Comparison of ENCODE assay signal across 21 cellular contexts in the genomic region with DNA sequence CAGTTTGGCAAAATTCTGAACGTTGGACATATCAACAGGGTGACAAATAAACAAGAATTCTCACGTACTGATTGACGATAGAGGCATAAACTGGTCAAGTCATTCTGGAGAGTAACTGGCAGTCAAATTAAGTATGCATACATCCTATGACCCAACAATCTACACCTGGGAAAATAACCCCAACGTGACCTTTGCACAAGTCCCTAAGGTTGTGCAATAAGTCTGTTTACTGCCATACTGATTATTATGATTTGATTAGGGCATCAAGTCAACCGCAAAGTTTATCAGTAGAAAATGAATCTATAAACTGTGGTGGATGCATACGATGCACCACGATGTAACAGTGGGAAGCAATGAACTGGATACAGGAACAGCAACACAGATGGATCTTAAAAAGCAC. TPM values are rescaled to one million over a fixed set of nuclear protein-coding genes. Genes with fewer than 3 reads are reported as not detected.
DNase-seq lines count a peak whose midpoint lies in the region; ATAC-seq, FAIRE-seq and TF ChIP-seq lines count a peak whose summit lies in the region.
"Had no signal": no experiment of that assay in that cellular context is flagged by ENCODE, and none has a peak within 500 bp of the region (broad histone marks: within the 10 kb centered on the region; RNA-seq: fewer than 3 reads in every experiment).

No MANE protein-coding gene starts in this region.

- H3K56ac ChIP-seq in IMR-90 (ENCODE audit: extremely low read depth, insufficient read depth, low read length): no peak overlapping the region

- H3K9me1 ChIP-seq in IMR-90 (ENCODE audit: insufficient read depth, low read length) (no peaks in the 10 kb centered on the region), endothelial cell of umbilical vein (replicated peaks; ENCODE audit: control insufficient read depth, extremely low read depth, insufficient read depth, low read length) (no peaks in the 10 kb centered on the region)

- H3K9ac ChIP-seq in IMR-90 (ENCODE audit: low read depth, low read length) (no peak overlapping the region), endothelial cell of umbilical vein (replicated peaks; ENCODE audit: extremely low read depth, insufficient read depth, low read length) (no peak overlapping the region), liver (ENCODE audit: low read depth in 1 of 2, low read length in 2 of 2) (no peak overlapping the region)
- H3K9ac ChIP-seq: BLaER1 had no signal

- H3K18ac ChIP-seq in IMR-90 (ENCODE audit: low read depth, low read length): no peak overlapping the region

- no peak overlapping the region for H4K8ac ChIP-seq in IMR-90 (ENCODE audit: low read depth in 2 of 2, low read length in 2 of 2)

- in situ Hi-C loops in IMR-90 (cut with MboI; ENCODE audit: low sequenced_read_pairs): no loop called here

- TF ChIP-seq RAD21 in IMR-90 (IDR thresholded peaks at IDR 0.05; ENCODE audit: low read length): no peak
- TF ChIP-seq RAD21 in liver (IDR thresholded peaks at IDR 0.05): no peak

- intact Hi-C loops in IMR-90 (cut with micrococcal nuclease) (loop anchor here (1.0 kb wide), 1 partner anchor 9 kb away; no protein-coding TSS in a partner anchor), endothelial cell of umbilical vein (cut with micrococcal nuclease) (no loop called here)

- no peak overlapping the region for H2AK9ac ChIP-seq in IMR-90 (replicated peaks; ENCODE audit: low read depth, low read length, poor library complexity)

- H3K4me1 ChIP-seq in IMR-90 (ENCODE audit: control insufficient read depth, insufficient read depth, low read length) (peaks cover 2% of the 10 kb centered on the region; the same call in 1 of the 2 replicates), endothelial cell of umbilical vein (ENCODE audit: control insufficient read depth, extremely low read depth, insufficient read depth, low read length) (peaks cover 20% of the 10 kb centered on the region), liver (ENCODE audit: control insufficient read depth in 4 of 4, insufficient read depth in 4 of 4, low read length in 3 of 4) (peaks cover 0 to 12% (median 6%) of the 10 kb centered on the region in 4 donors), small intestine (ENCODE audit: control insufficient read depth in 2 of 2, insufficient read depth in 1 of 2, low read depth in 1 of 2, low read length in 1 of 2) (no peaks in the 10 kb centered on the region)
- H3K4me1 ChIP-seq: BLaER1 had no signal

- H2BK15ac ChIP-seq in IMR-90 (ENCODE audit: low read depth, low read length): no peak overlapping the region

- H3K4me3 ChIP-seq in IMR-90 (ENCODE audit: insufficient read depth, low read depth, low read length) (no peak overlapping the region), endothelial cell of umbilical vein (replicated peaks in 1 of 3; ENCODE audit: insufficient read depth in 1 of 3, low read depth in 1 of 3, low read length in 3 of 3) (peak overlapping the region in 1 of 3 experiments; percentile 21), liver (ENCODE audit: low read depth in 1 of 3, low read length in 3 of 3) (no peak overlapping the region), small intestine (ENCODE audit: low read depth in 1 of 2, low read length in 2 of 2) (no peak overlapping the region)
- H3K4me3 ChIP-seq: BLaER1, GM12878, MG63 had no signal

- H3K79me2 ChIP-seq in endothelial cell of umbilical vein (ENCODE audit: control insufficient read depth, insufficient read depth, low read length): no peaks in the 10 kb centered on the region

- H3K4me2 ChIP-seq in IMR-90 (ENCODE audit: low read depth, low read length): no peak overlapping the region
- H3K4me2 ChIP-seq in endothelial cell of umbilical vein (ENCODE audit: insufficient read depth, low read length): peak overlapping the region; percentile 71
- H3K4me2 ChIP-seq: BLaER1 had no signal

- no peaks in the 10 kb centered on the region for H3K79me1 ChIP-seq in IMR-90 (ENCODE audit: low read depth in 1 of 2, low read length in 2 of 2)

- no peak overlapping the region; the same call in 1 of the 2 replicates for H3K14ac ChIP-seq in IMR-90 (replicated peaks; ENCODE audit: low read depth, low read length)

- H3K4ac ChIP-seq in IMR-90 (ENCODE audit: low read depth, low read length): no peak overlapping the region

- dilution Hi-C loops in IMR-90 (cut with HindIII; ENCODE audit: low sequenced_read_pairs, unreplicated experiment) (no loop called here), endothelial cell of umbilical vein (cut with MboI; ENCODE audit: extremely low pct_ligation_motif_present, low sequenced_read_pairs) (no loop called here)

- ATAC-seq in IMR-90 (ENCODE audit: low read depth): no peak
- no peak for ATAC-seq in GM19463 (IDR thresholded peaks at IDR 0.05; ENCODE audit: unreplicated experiment)
- ATAC-seq: GM12878 had no signal

- CTCF ChIA-PET in IMR-90 (lab: Yijun Ruan, JAX) (no interaction called here), endothelial cell of umbilical vein (lab: Charles Lee) (interaction anchor here (1.1 to 3.1 kb wide), 2 partner anchors 21 to 97 kb away, joined by 3 to 20 read pairs; no protein-coding TSS in a partner anchor)

- POLR2A ChIA-PET in IMR-90 (lab: Charles Lee; ENCODE audit: unreplicated experiment): interaction anchor here (0.5 kb wide), 1 partner anchor 36 kb away, joined by 3 read pairs; no protein-coding TSS in a partner anchor
- POLR2A ChIA-PET in endothelial cell of umbilical vein (lab: Charles Lee): no interaction called here

- H2BK20ac ChIP-seq in IMR-90 (ENCODE audit: low read depth, low read length): no peak overlapping the region

- H4K20me1 ChIP-seq in IMR-90 (ENCODE audit: insufficient read depth, low read length): no peaks in the 10 kb centered on the region
- H4K20me1 ChIP-seq in endothelial cell of umbilical vein (replicated peaks; ENCODE audit: control insufficient read depth, extremely low read depth, insufficient read depth, low read length): no peaks in the 10 kb centered on the region
- H4K20me1 ChIP-seq: BLaER1 had no signal

- WGBS in IMR-90 (ENCODE audit: extremely low coverage in 2 of 2, insufficient read length in 1 of 2), 2 experiments: 40% methylated on average over 1 of the region's 7 CpGs; no CpG with 5 or more reads in 1 of the 2 experiments
- WGBS in liver: 52% methylated on average over 7 of the region's 7 CpGs
- WGBS in small intestine, 3 donors: 8 to 51% (median 33%) methylated on average over 7 of the region's 7 CpGs

- no peak overlapping the region for H2AK5ac ChIP-seq in IMR-90 (ENCODE audit: low read depth, low read length)

- no peak overlapping the region for H4K5ac ChIP-seq in IMR-90 (ENCODE audit: low read depth, low read length)

- no peak overlapping the region for H3K27ac ChIP-seq in IMR-90 (ENCODE audit: insufficient read depth, low read length)
- peak overlapping the region; percentile 58 for H3K27ac ChIP-seq in endothelial cell of umbilical vein (ENCODE audit: insufficient read depth, low read depth, low read length)
- H3K27ac ChIP-seq in liver (ENCODE audit: low read depth in 1 of 2, low read length in 2 of 2): no peak overlapping the region
- no peak overlapping the region for H3K27ac ChIP-seq in small intestine (ENCODE audit: low read depth in 1 of 2, low read length in 1 of 2)
- H3K27ac ChIP-seq: BLaER1 had no signal

- FAIRE-seq in endothelial cell of umbilical vein (lab: Jason Lieb, UNC) (no peak), small intestine (lab: Jason Lieb, UNC) (no peak)
- FAIRE-seq: GM12878, H1 had no signal

- no peak overlapping the region for H2AFZ ChIP-seq in IMR-90 (replicated peaks; ENCODE audit: low read length, poor library complexity)
- no peak overlapping the region for H2AFZ ChIP-seq in endothelial cell of umbilical vein (ENCODE audit: low read depth, low read length)

- no peak overlapping the region for H3K23ac ChIP-seq in IMR-90 (ENCODE audit: low read depth, low read length)

- H3K9me3 ChIP-seq in IMR-90 (ENCODE audit: control insufficient read depth, insufficient read depth, low read length) (no peaks in the 10 kb centered on the region), endothelial cell of umbilical vein (replicated peaks; ENCODE audit: control insufficient read depth, insufficient read depth, low read length) (no peaks in the 10 kb centered on the region), liver (ENCODE audit: control insufficient read depth in 4 of 4, low read length in 3 of 4) (no peaks in the 10 kb centered on the region), small intestine (ENCODE audit: control insufficient read depth, low read depth) (no peaks in the 10 kb centered on the region)
- H3K9me3 ChIP-seq: BLaER1, MG63 had no signal

- H3K27me3 ChIP-seq in IMR-90 (ENCODE audit: control insufficient read depth, insufficient read depth, low read length) (no peaks in the 10 kb centered on the region), endothelial cell of umbilical vein (ENCODE audit: control insufficient read depth in 2 of 2, insufficient read depth in 2 of 2, low read length in 2 of 2) (no peaks in the 10 kb centered on the region), liver (ENCODE audit: control insufficient read depth in 4 of 4, insufficient read depth in 4 of 4, low read length in 3 of 4) (no peaks in the 10 kb centered on the region), small intestine (ENCODE audit: control insufficient read depth in 2 of 2, insufficient read depth in 2 of 2, low read length in 2 of 2) (no peaks in the 10 kb centered on the region)
- H3K27me3 ChIP-seq: BLaER1, MG63 had no signal

- no peak overlapping the region for H2BK5ac ChIP-seq in IMR-90 (ENCODE audit: low read depth, low read length, poor library complexity, severe bottlenecking)

- DNase-seq in IMR-90 (peak; percentile 37), endothelial cell of umbilical vein (ENCODE audit: low read depth, low spot score) (no peak), small intestine (peak; percentile 90), GDM1 (lab: John Stamatoyannopoulos, UW) (no peak)
- DNase-seq in activated T-cell treated with anti-CD3 and anti-CD28 coated beads, Interleukin-2, amount 50 U/mL, for 48 hours: no peak
- DNase-seq: CD4-positive, alpha-beta T cell; COR-L47; DMS 273 treated with DMSO at 0.1 percent for 48 hours; DMS79 treated with DMSO at 0.1 percent for 48 hours; Kasumi-1; NCI-H2081 treated with DMSO at 0.1 percent for 48 hours; NCI-H2171 treated with DMSO at 0.1 percent for 48 hours; NCI-H446 treated with DMSO at 0.1 percent for 48 hours; OCI-M1; SHP77 had no signal

- H3K36me3 ChIP-seq in IMR-90 (ENCODE audit: control insufficient read depth, insufficient read depth, low read length) (no peaks in the 10 kb centered on the region), endothelial cell of umbilical vein (ENCODE audit: control insufficient read depth in 2 of 2, extremely low read depth in 1 of 2, insufficient read depth in 2 of 2, low read length in 2 of 2) (no peaks in the 10 kb centered on the region), liver (ENCODE audit: control insufficient read depth in 4 of 4, insufficient read depth in 3 of 4, low read depth in 1 of 4, low read length in 3 of 4) (peaks cover 0 to 10% (median 9%) of the 10 kb centered on the region in 4 donors), small intestine (ENCODE audit: control insufficient read depth in 2 of 2, insufficient read depth in 2 of 2, low read length in 2 of 2) (no peaks in the 10 kb centered on the region)
- H3K36me3 ChIP-seq: BLaER1, MG63 had no signal

- H4K91ac ChIP-seq in IMR-90 (ENCODE audit: insufficient read depth, low read depth, low read length): no peak overlapping the region

- no peak for TF ChIP-seq POLR2A in IMR-90 (IDR thresholded peaks at IDR 0.05; ENCODE audit: low read depth, low read length)
- TF ChIP-seq POLR2A in endothelial cell of umbilical vein (IDR thresholded peaks at IDR 0.05; ENCODE audit: low read depth, low read length): no peak

- H2BK120ac ChIP-seq in IMR-90 (ENCODE audit: low read depth, low read length): no peak overlapping the region

- BruUV-seq in IMR-90 (replicated peaks; lab: Mats Ljungman, UMichigan) (no TSS peak), endothelial cell of umbilical vein (replicated peaks; lab: Mats Ljungman, UMichigan) (no TSS peak)

- no peak for TF ChIP-seq CTCF in IMR-90 (conservative IDR thresholded peaks at IDR 0.05; ENCODE audit: low read depth, low read length)
- TF ChIP-seq CTCF in endothelial cell of umbilical vein (IDR thresholded peaks at IDR 0.05; ENCODE audit: extremely low read depth in 1 of 2, insufficient read depth in 1 of 2, low read depth in 1 of 2, low read length in 2 of 2): no peak
- no peak for TF ChIP-seq CTCF in liver (IDR thresholded peaks at IDR 0.05; ENCODE audit: low read depth, low read length, missing input control)

RNA-seq across cellular contexts. Expression of a gene that starts 40.8 kb away (rescaled TPM):
- total RNA-seq in IMR-90 (2012; rRNA removed) (2.8 and 4.3 TPM in 2 replicates), endothelial cell of umbilical vein (0.44 and 0.78 TPM in 2 replicates), liver (10 to 100 TPM; 15.2 to 56.8 TPM)
- polyA plus RNA-seq in IMR-90 (2012; rRNA removed) (3.4 and 4.3 TPM in 2 replicates), endothelial cell of umbilical vein (0.46 and 0.58 TPM in 2 replicates), liver (10 to 100 TPM; 10.9 to 43.6 TPM), small intestine (10 to 100 TPM; 10.2 to 68.0 (median 43.5) TPM)
- polyA plus RNA-seq in IMR-90 (2012; cell fraction: cytosol; rRNA removed): 2.0 and 2.2 TPM in 2 replicates
- polyA plus RNA-seq in IMR-90 (2012; cell fraction: nucleus; rRNA removed; ENCODE audit: low replicate concordance): 11.8 and 15.0 TPM in 2 replicates
- 0.34 and 0.41 TPM in 2 replicates for polyA plus RNA-seq in endothelial cell of umbilical vein (2011; cell fraction: cytosol; rRNA removed)
- polyA plus RNA-seq in endothelial cell of umbilical vein (2011; cell fraction: nucleus; rRNA removed): 3.9 and 4.4 TPM in 2 replicates
- 0.27 and 0.68 TPM in 2 replicates for polyA plus RNA-seq in endothelial cell of umbilical vein (2012)
- 0.63 and 2.3 TPM in 2 replicates for polyA minus RNA-seq in endothelial cell of umbilical vein
- not detected for polyA minus RNA-seq in endothelial cell of umbilical vein (2011; cell fraction: cytosol; rRNA and poly(A)+ RNA removed)
- polyA minus RNA-seq in endothelial cell of umbilical vein (2011; cell fraction: nucleus; rRNA and poly(A)+ RNA removed): 1.3 and 2.3 TPM in 2 replicates
- total RNA-seq: CD4-positive, alpha-beta T cell had no signal

Comparison
In these comparisons a context has a peak if more than half of its experiments do, and no peak if none do; other contexts are left out.
1. DNase-seq: peak in IMR-90 (single experiment) and small intestine (single experiment); none in endothelial cell of umbilical vein (single experiment), activated T-cell treated with anti-CD3 and anti-CD28 coated beads, Interleukin-2, amount 50 U/mL, for 48 hours (0 of 2) and GDM1 (single experiment).